In genomic region chr15:83066761-83067637, GRCh38 we compare ENCODE assay signal across 1 cellular context.
A peak's percentile ranks its signal among the peaks of the same experiment; 100 is the strongest.
TF ChIP-seq lines count a peak whose summit lies in the region.

Gene BTBD1 (minus strand): TSS chr15:83067252. CDS start chr15:83067151, 101 bp downstream.

TF ChIP-seq in H1, 55 proteins besides CTCF, POLR2A, EP300 and RAD21:
- no peak for TF ChIP-seq CHD7 (IDR thresholded peaks at IDR 0.05; ENCODE audit: insufficient replicate concordance, low read length)
- TF ChIP-seq KDM1A (IDR thresholded peaks at IDR 0.05; ENCODE audit: borderline replicate concordance, low read length) = no peak
- TF ChIP-seq PHF8 (conservative IDR thresholded peaks at IDR 0.05; ENCODE audit: low read depth, low read length) = peak; percentile 98
- peak in 1 of 2 experiments; percentile 37; a peak in 1 of 4 replicates for TF ChIP-seq HDAC2 (IDR thresholded peaks at IDR 0.05; ENCODE audit: borderline replicate concordance in 1 of 2, low read depth in 2 of 2, low read length in 2 of 2)
- TF ChIP-seq BACH1 (IDR thresholded peaks at IDR 0.05; ENCODE audit: low read length) = no peak
- TF ChIP-seq KDM4A (IDR thresholded peaks at IDR 0.05; ENCODE audit: low read depth, low read length, severe bottlenecking) = no peak
- TF ChIP-seq RBBP5 (IDR thresholded peaks at IDR 0.05; ENCODE audit: borderline replicate concordance, low read depth, low read length) = peak; percentile 70; the same call in 1 of the 2 replicates
- no peak for TF ChIP-seq POU5F1 (IDR thresholded peaks at IDR 0.05; ENCODE audit: low read depth, low read length)
- TF ChIP-seq ZNF274 (IDR thresholded peaks at IDR 0.05; ENCODE audit: borderline replicate concordance, extremely low read depth, low read length) = no peak
- no peak for TF ChIP-seq EZH2 (IDR thresholded peaks at IDR 0.05; ENCODE audit: low read depth, low read length, severe bottlenecking)
- no peak for TF ChIP-seq SRF (IDR thresholded peaks at IDR 0.05; ENCODE audit: low read depth, low read length)
- TF ChIP-seq MAFK (IDR thresholded peaks at IDR 0.05; ENCODE audit: low read depth, low read length) = no peak
- TF ChIP-seq HDAC6 (IDR thresholded peaks at IDR 0.05; ENCODE audit: low read depth, low read length) = no peak
- 0 out of 2 replicates have a peak, but pooled peaks have one; percentile 8 for TF ChIP-seq TBP (IDR thresholded peaks at IDR 0.05; ENCODE audit: low read depth, low read length)
- no peak for TF ChIP-seq ATF2 (IDR thresholded peaks at IDR 0.05; ENCODE audit: low read length)
- no peak for TF ChIP-seq CHD1 (IDR thresholded peaks at IDR 0.05; ENCODE audit: low read depth, low read length)
- TF ChIP-seq EGR1 (IDR thresholded peaks at IDR 0.05; ENCODE audit: borderline replicate concordance, low read depth, low read length) = peak; percentile 97
- no peak for TF ChIP-seq SUZ12 (IDR thresholded peaks at IDR 0.05; ENCODE audit: low read length)
- TF ChIP-seq CBX5 (IDR thresholded peaks at IDR 0.05; ENCODE audit: low read depth, low read length) = no peak
- no peak for TF ChIP-seq ATF3 (IDR thresholded peaks at IDR 0.05; ENCODE audit: insufficient read depth, low read depth, low read length)
- TF ChIP-seq JUND (IDR thresholded peaks at IDR 0.05; ENCODE audit: low read length) = no peak
- TF ChIP-seq FOSL1 (IDR thresholded peaks at IDR 0.05; ENCODE audit: insufficient read depth, low read depth, low read length) = 0 out of 2 replicates have a peak, but pooled peaks have one; percentile 9
- TF ChIP-seq CBX8 (IDR thresholded peaks at IDR 0.05; ENCODE audit: borderline replicate concordance, low read depth, low read length) = no peak
- TF ChIP-seq SIRT6 (IDR thresholded peaks at IDR 0.05; ENCODE audit: low read length) = no peak
- TF ChIP-seq TAF7 (optimal IDR thresholded peaks at IDR 0.05; ENCODE audit: borderline replicate concordance, low read depth, low read length) = peak; percentile 28
- TF ChIP-seq JUN (IDR thresholded peaks at IDR 0.05; ENCODE audit: low read depth, low read length) = no peak
- no peak for TF ChIP-seq USF2 (IDR thresholded peaks at IDR 0.05; ENCODE audit: low read length)
- TF ChIP-seq TAF1 (IDR thresholded peaks at IDR 0.05; ENCODE audit: low read depth, low read length) = peak; percentile 81
- no peak for TF ChIP-seq CHD2 (IDR thresholded peaks at IDR 0.05; ENCODE audit: low read length)
- TF ChIP-seq RXRA (IDR thresholded peaks at IDR 0.05; ENCODE audit: insufficient read depth, low read depth, low read length) = no peak
- no peak for TF ChIP-seq CEBPB (IDR thresholded peaks at IDR 0.05; ENCODE audit: low read depth, low read length)
- TF ChIP-seq CTBP2 (IDR thresholded peaks at IDR 0.05; ENCODE audit: borderline replicate concordance, insufficient read depth, insufficient read length, low read length) = no peak
- no peak for TF ChIP-seq NANOG (IDR thresholded peaks at IDR 0.05; ENCODE audit: insufficient read depth, low read depth, low read length, poor library complexity, severe bottlenecking)
- no peak for TF ChIP-seq SAP30 (IDR thresholded peaks at IDR 0.05; ENCODE audit: insufficient read depth, insufficient replicate concordance, low read length)
- TF ChIP-seq BRCA1 (IDR thresholded peaks at IDR 0.05; ENCODE audit: low read depth, low read length) = no peak
- no peak for TF ChIP-seq NRF1 (IDR thresholded peaks at IDR 0.05; ENCODE audit: low read depth, low read length)
- TF ChIP-seq BCL11A (IDR thresholded peaks at IDR 0.05; ENCODE audit: low read depth in 2 of 2, low read length in 2 of 2) = no peak
- TF ChIP-seq GABPA (IDR thresholded peaks at IDR 0.05; ENCODE audit: borderline replicate concordance, insufficient read depth, low read length) = no peak
- TF ChIP-seq TEAD4 (IDR thresholded peaks at IDR 0.05; ENCODE audit: low read depth, low read length) = no peak
- TF ChIP-seq MAX (IDR thresholded peaks at IDR 0.05) = peak; percentile 65
- no peak for TF ChIP-seq RNF2 (IDR thresholded peaks at IDR 0.05; ENCODE audit: borderline replicate concordance, low read depth, low read length, missing control alignments, poor library complexity, severe bottlenecking)
- TF ChIP-seq TCF12 (IDR thresholded peaks at IDR 0.05; ENCODE audit: low read depth, low read length) = no peak
- no peak for TF ChIP-seq SP2 (IDR thresholded peaks at IDR 0.05; ENCODE audit: low read length)
- peak; percentile 84 for TF ChIP-seq POLR2AphosphoS5 (IDR thresholded peaks at IDR 0.05; ENCODE audit: low read depth, low read length)
- no peak; the same call in none of the 2 replicates for TF ChIP-seq E2F6 (IDR thresholded peaks at IDR 0.05)
- TF ChIP-seq YY1 (IDR thresholded peaks at IDR 0.05; ENCODE audit: low read depth, low read length) = peak; percentile 82
- no peak for TF ChIP-seq SP4 (IDR thresholded peaks at IDR 0.05; ENCODE audit: low read length)
- no peak for TF ChIP-seq SIX5 (IDR thresholded peaks at IDR 0.05; ENCODE audit: low read depth, low read length)
- TF ChIP-seq KDM5A (IDR thresholded peaks at IDR 0.05; ENCODE audit: low read length) = no peak
- TF ChIP-seq GTF2F1 (IDR thresholded peaks at IDR 0.05; ENCODE audit: borderline replicate concordance, low read depth, low read length) = no peak
- no peak for TF ChIP-seq SP1 (IDR thresholded peaks at IDR 0.05; ENCODE audit: low read depth, low read length)
- TF ChIP-seq ASH2L (IDR thresholded peaks at IDR 0.05; ENCODE audit: low read length) = peak; percentile 92
- TF ChIP-seq SIN3A (conservative IDR thresholded peaks at IDR 0.05 in 1 of 2, IDR thresholded peaks at IDR 0.05 in 1 of 2; ENCODE audit: low read depth in 1 of 2, low read length in 2 of 2) = peak; percentile 32 to 62; a peak in 1 of 4 replicates
- TF ChIP-seq RFX5 (IDR thresholded peaks at IDR 0.05; ENCODE audit: borderline replicate concordance, low read depth, low read length) = no peak
- TF ChIP-seq CREB1 (IDR thresholded peaks at IDR 0.05) = no peak
